8 cellular contexts compared by ENCODE assay signal in the genomic region with DNA sequence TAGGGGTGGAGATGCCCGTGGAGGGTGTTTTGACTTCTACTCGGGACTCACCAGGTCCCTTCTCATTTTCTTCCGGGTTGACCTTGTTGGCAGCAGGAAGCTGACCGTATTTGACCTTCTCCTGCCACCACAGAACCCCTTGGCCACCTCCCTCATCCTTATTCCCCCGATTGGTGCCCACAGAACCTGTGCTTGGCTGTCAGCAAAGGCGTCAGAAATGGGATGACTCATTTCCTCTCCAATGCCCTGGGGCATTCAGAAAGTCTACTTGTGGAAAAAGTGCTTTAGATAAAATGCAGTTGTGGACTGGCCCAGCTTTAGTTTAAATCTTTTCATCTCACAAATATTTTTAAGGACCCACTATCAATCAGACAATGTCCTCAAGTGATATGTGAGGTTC.
DNase-seq lines count a peak whose midpoint lies in the region; ATAC-seq and TF ChIP-seq lines count a peak whose summit lies in the region.

No MANE protein-coding gene starts in this region.

- DNase-seq in activated gamma-delta T cell treated with Interleukin-2 at 50 U/mL for 16 hours (peak; percentile 7), activated gamma-delta T cell (lab: John Stamatoyannopoulos, UW) (no peak), fibroblast of lung (ENCODE audit: low read depth in 2 of 2) (peak; percentile 50 to 89), suprapubic skin (ENCODE audit: low spot score in 2 of 2) (no peak)
- DNase-seq in stimulated activated CD4-positive, alpha-beta T cell treated with anti-CD3 and anti-CD28 coated beads, Interleukin-4, amount 100 ng/mL, for 24 hours: peak; percentile 26

- H3K4me2 ChIP-seq in fibroblast of lung (ENCODE audit: extremely low read depth, insufficient read depth, low read length): no peak overlapping the region

- H3K36me3 ChIP-seq in fibroblast of lung (ENCODE audit: control insufficient read depth, insufficient read depth, low read length) (no peaks in the 10 kb centered on the region), suprapubic skin (no peaks in the 10 kb centered on the region)

- H2AFZ ChIP-seq in fibroblast of lung (ENCODE audit: low read length): no peak overlapping the region

- no peaks in the 10 kb centered on the region for H3K27me3 ChIP-seq in fibroblast of lung (ENCODE audit: control insufficient read depth, insufficient read depth, low read length)
- peaks cover 5% of the 10 kb centered on the region for H3K27me3 ChIP-seq in suprapubic skin

- H3K9ac ChIP-seq in fibroblast of lung (ENCODE audit: insufficient read depth, low read length): no peak overlapping the region

- TF ChIP-seq POLR2A in suprapubic skin (IDR thresholded peaks at IDR 0.05): no peak

- TF ChIP-seq EP300 in suprapubic skin (IDR thresholded peaks at IDR 0.05): no peak

- H3K27ac ChIP-seq in fibroblast of lung (ENCODE audit: insufficient read depth, low read length) (no peak overlapping the region), suprapubic skin (no peak overlapping the region)

- H3K79me2 ChIP-seq in fibroblast of lung (ENCODE audit: control insufficient read depth, insufficient read depth, low read length): no peaks in the 10 kb centered on the region

- ATAC-seq in SK-N-SH treated with all-trans-retinoic acid at 6 μM for 48 hours (peak; percentile 90), HG03196 (IDR thresholded peaks at IDR 0.05; ENCODE audit: unreplicated experiment) (no peak), HG03025 (IDR thresholded peaks at IDR 0.05; ENCODE audit: low FRiP score, unreplicated experiment) (no peak)

- H3K4me3 ChIP-seq in fibroblast of lung (replicated peaks in 1 of 4; ENCODE audit: control extremely low read depth in 1 of 4, insufficient read depth in 1 of 4, low read depth in 3 of 4, low read length in 4 of 4): no peak overlapping the region
- no peak overlapping the region for H3K4me3 ChIP-seq in suprapubic skin

- 14% methylated on average over 1 of the region's 6 CpGs for WGBS in suprapubic skin

- H3K9me3 ChIP-seq in fibroblast of lung (ENCODE audit: control insufficient read depth, insufficient read depth, low read depth, low read length) (no peaks in the 10 kb centered on the region), suprapubic skin (no peaks in the 10 kb centered on the region)

- TF ChIP-seq CTCF in fibroblast of lung (conservative IDR thresholded peaks at IDR 0.05 in 1 of 2, IDR thresholded peaks at IDR 0.05 in 1 of 2; ENCODE audit: low read depth in 1 of 2, low read length in 2 of 2) (no peak), suprapubic skin (IDR thresholded peaks at IDR 0.05) (no peak)

- H4K20me1 ChIP-seq in fibroblast of lung (ENCODE audit: control insufficient read depth, extremely low read depth, insufficient read depth, low read length): no peaks in the 10 kb centered on the region

- H3K4me1 ChIP-seq in fibroblast of lung (ENCODE audit: control insufficient read depth, extremely low read depth, insufficient read depth, low read length) (no peaks in the 10 kb centered on the region), suprapubic skin (peaks cover 20% of the 10 kb centered on the region)

TF ChIP-seq in SK-N-SH treated with all-trans-retinoic acid at 6 μM for 48 hours, 23 proteins besides CTCF, POLR2A, EP300 and RAD21:
- peak; percentile 28; the same call in 1 of the 2 replicates for TF ChIP-seq ISL1 (CRISPR knock-in tag; IDR thresholded peaks at IDR 0.05)
- no peak for TF ChIP-seq ZFP30 (CRISPR knock-in tag; IDR thresholded peaks at IDR 0.05)
- TF ChIP-seq ESRRG (CRISPR knock-in tag; IDR thresholded peaks at IDR 0.05): no peak
TF ChIP-seq in SK-N-SH treated with all-trans-retinoic acid at 6 μM for 48 hours: peak in this region for 1.

Comparison
In these comparisons a context has a peak if more than half of its experiments do, and no peak if none do; other contexts are left out.
1. DNase-seq: peak in activated gamma-delta T cell treated with Interleukin-2 at 50 U/mL for 16 hours (single experiment), fibroblast of lung (2 of 2) and stimulated activated CD4-positive, alpha-beta T cell treated with anti-CD3 and anti-CD28 coated beads, Interleukin-4, amount 100 ng/mL, for 24 hours (single experiment); none in activated gamma-delta T cell (single experiment) and suprapubic skin (0 of 2).